Comparison of ENCODE assay signal across 8 cellular contexts in genomic region chr1:241531195-241532172, GRCh38. TPM values are rescaled to one million over a fixed set of nuclear protein-coding genes. Genes with fewer than 3 reads are reported as not detected.
DNase-seq lines count a peak whose midpoint lies in the region; ATAC-seq lines count a peak whose summit lies in the region.

No MANE protein-coding gene starts in this region.

- peaks cover 5 to 6% of the 10 kb centered on the region in 2 donors for H3K4me1 Mint-ChIP-seq in effector memory CD8-positive, alpha-beta T cell (ENCODE audit: low read depth in 2 of 2)

- 9 to 10% methylated on average over 11 of the region's 11 CpGs for WGBS in aorta, 2 donors

- H3K36me3 ChIP-seq in aorta (ENCODE audit: control insufficient read depth in 1 of 2, insufficient read depth in 2 of 2, low read length in 1 of 2): no peaks in the 10 kb centered on the region

- no peaks in the 10 kb centered on the region for H3K9me3 ChIP-seq in mononuclear cell (ENCODE audit: low read depth, low read length)
- no peaks in the 10 kb centered on the region for H3K9me3 ChIP-seq in aorta (ENCODE audit: control insufficient read depth, low read length)

- H3K27me3 ChIP-seq in mononuclear cell (ENCODE audit: insufficient read depth, low read length): no peaks in the 10 kb centered on the region
- no peaks in the 10 kb centered on the region for H3K27me3 ChIP-seq in aorta (ENCODE audit: control insufficient read depth in 1 of 2, insufficient read depth in 2 of 2, low read length in 1 of 2)

- intact Hi-C loops in aorta (cut with DNase I): loop anchor here (10.0 kb wide), 2 partner anchors 303 to 313 kb away; partner anchors contain the start of gene EXO1 (in 1 of the 2)

- peak overlapping the region; percentile 66 to 67 for H3K27ac Mint-ChIP-seq in effector memory CD8-positive, alpha-beta T cell

- peak overlapping the region; percentile 92 to 93 for H3K4me3 Mint-ChIP-seq in effector memory CD8-positive, alpha-beta T cell

- peaks cover 3% of the 10 kb centered on the region for H3K36me3 Mint-ChIP-seq in effector memory CD8-positive, alpha-beta T cell (ENCODE audit: insufficient read depth)

- no peak overlapping the region for H3K27ac ChIP-seq in aorta (ENCODE audit: low read depth in 1 of 2, low read length in 2 of 2)

- ATAC-seq in GM18511 (IDR thresholded peaks at IDR 0.05; ENCODE audit: unreplicated experiment) (peak; percentile 70), HG02943 (IDR thresholded peaks at IDR 0.05; ENCODE audit: low read depth, unreplicated experiment) (peak; percentile 66), aorta (ENCODE audit: low FRiP score) (peak; percentile 79)
- ATAC-seq in effector memory CD8-positive, alpha-beta T cell (replicated peaks): peak; percentile 88

- H3K4me1 ChIP-seq in mononuclear cell (ENCODE audit: insufficient read depth, low read length) (peaks cover 20% of the 10 kb centered on the region), aorta (ENCODE audit: control insufficient read depth in 1 of 2, insufficient read depth in 2 of 2, low read length in 2 of 2) (no peaks in the 10 kb centered on the region)

- DNase-seq in AML-193 (lab: John Stamatoyannopoulos, UW) (peak; percentile 94 to 95), NCI-H128 (lab: John Stamatoyannopoulos, UW; ENCODE audit: unreplicated experiment) (peak; percentile 35), SK-N-DZ (ENCODE audit: low spot score) (peak; percentile 42), aorta (no peak)
- DNase-seq in effector memory CD8-positive, alpha-beta T cell: no peak

- peaks cover 0 to 5% of the 10 kb centered on the region in 2 donors for H3K27me3 Mint-ChIP-seq in effector memory CD8-positive, alpha-beta T cell

- no peaks in the 10 kb centered on the region for H3K9me3 Mint-ChIP-seq in effector memory CD8-positive, alpha-beta T cell

- H3K4me3 ChIP-seq in mononuclear cell (ENCODE audit: low read length): peak overlapping the region; percentile 53
- H3K4me3 ChIP-seq in aorta (ENCODE audit: low read length in 2 of 2): peak overlapping the region; percentile 54 to 64

RNA-seq across cellular contexts. Expression of gene KMO, which starts 0.7 kb away (rescaled TPM):
- polyA plus RNA-seq in SK-N-DZ (2014; cell fraction: cytosol; rRNA removed): not detected in 2 replicates
- 0.06 TPM in 1 of 2 replicates, not detected in the other for polyA plus RNA-seq in SK-N-DZ (2014; cell fraction: nucleus; rRNA removed)
- total RNA-seq in mononuclear cell (3.9 TPM), aorta (1 to 10 TPM; 2.1 to 2.5 TPM)
- polyA plus RNA-seq in aorta: 1 to 10 TPM; 1.3 to 4.8 TPM

RNA-seq across cellular contexts. Expression of gene FH, which starts 11.9 kb away (rescaled TPM):
- polyA plus RNA-seq in SK-N-DZ (2014; cell fraction: cytosol; rRNA removed): 145 and 147 TPM in 2 replicates
- 84.5 and 99.2 TPM in 2 replicates for polyA plus RNA-seq in SK-N-DZ (2014; cell fraction: nucleus; rRNA removed)
- total RNA-seq in mononuclear cell (21.9 TPM), aorta (10 to 100 TPM; 30.3 to 32.3 TPM)
- 10 to 100 TPM; 27.9 to 28.4 TPM for polyA plus RNA-seq in aorta

Comparison
In these comparisons a context has a peak if more than half of its experiments do, and no peak if none do; other contexts are left out.
1. DNase-seq: peak in AML-193 (2 of 2), NCI-H128 (single experiment) and SK-N-DZ (single experiment); none in effector memory CD8-positive, alpha-beta T cell (0 of 3) and aorta (0 of 2).
2. Peak in every context shown above with its lines, with median percentiles within 50 percentile points of each other: ATAC-seq.